In genomic region chr10:70376436-70377378, GRCh38 we compare ENCODE assay signal across 14 cellular contexts. TPM values are rescaled to one million over a fixed set of nuclear protein-coding genes. Genes with fewer than 3 reads are reported as not detected.
DNase-seq lines count a peak whose midpoint lies in the region; ATAC-seq and TF ChIP-seq lines count a peak whose summit lies in the region.
"Had no signal": no experiment of that assay in that cellular context is flagged by ENCODE, and none has a peak within 500 bp of the region (broad histone marks: within the 10 kb centered on the region; RNA-seq: fewer than 3 reads in every experiment).

No MANE protein-coding gene starts in this region.

- H3K4me1 ChIP-seq in HEK293 (ENCODE audit: control insufficient read depth, insufficient read depth, low read length) (peaks cover 3% of the 10 kb centered on the region; the same call in 1 of the 2 replicates), SJSA1 (replicated peaks) (peaks cover 53% of the 10 kb centered on the region)

- peaks cover 7% of the 10 kb centered on the region for H3K9me3 Mint-ChIP-seq in type B pancreatic cell
- H3K9me3 Mint-ChIP-seq: nephron had no signal

- peak overlapping the region; percentile 78 for H3K27ac Mint-ChIP-seq in type B pancreatic cell
- H3K27ac Mint-ChIP-seq: activated CD4-positive, alpha-beta T cell treated with anti-CD3 and anti-CD28 coated beads for 36 hours; activated naive CD8-positive, alpha-beta T cell treated with anti-CD3 and anti-CD28 coated beads for 36 hours; nephron; stimulated activated naive CD8-positive, alpha-beta T cell treated with anti-CD3 and anti-CD28 coated beads, Interleukin-15, Interleukin-2, amounts not matched to agents 100 ng/mL and 50 ng/mL, for 24 hours; T-helper 17 cell had no signal

- TF ChIP-seq CTCF in HEK293 (tag by site-specific recombination; IDR thresholded peaks at IDR 0.05), result no peak
- no peak for TF ChIP-seq CTCF in type B pancreatic cell (conservative IDR thresholded peaks at IDR 0.05)

- no peaks in the 10 kb centered on the region for H3K27me3 ChIP-seq in SJSA1 (replicated peaks)

- H3K4me3 ChIP-seq in HEK293 (ENCODE audit: low read depth, low read length) (no peak overlapping the region), SJSA1 (peak overlapping the region; percentile 28)

- POLR2A ChIA-PET in HEK293 (lab: Yijun Ruan, JAX), result interaction anchor here (1.0 kb wide), 1 partner anchor 144 kb away, joined by 3 read pairs; no protein-coding TSS in a partner anchor

- no peaks in the 10 kb centered on the region for H3K36me3 ChIP-seq in HEK293 (ENCODE audit: control insufficient read depth in 2 of 2, insufficient read depth in 1 of 2, low read length in 2 of 2)
- H3K36me3 ChIP-seq in SJSA1, result peaks cover 19% of the 10 kb centered on the region; the same call in 1 of the 2 replicates

- peak; percentile 95 to 96 for DNase-seq in SJSA1 (ENCODE audit: low read depth in 1 of 2, low spot score in 2 of 2)
- DNase-seq in type B pancreatic cell (ENCODE audit: extremely low spot score, unreplicated experiment), result no peak
- DNase-seq in KG1 (lab: John Stamatoyannopoulos, UW), result no peak
- no peak for DNase-seq in NCI-H1092 treated with DMSO at 0.1 percent for 48 hours (lab: John Stamatoyannopoulos, UW)
- DNase-seq: activated CD4-positive, alpha-beta T cell treated with anti-CD3 and anti-CD28 coated beads for 36 hours; activated naive CD8-positive, alpha-beta T cell treated with anti-CD3 and anti-CD28 coated beads for 36 hours; hippocampal formation; NCI-H446 treated with DMSO at 0.1 percent for 48 hours; T-helper 17 cell had no signal

- peaks cover 15% of the 10 kb centered on the region for H3K27me3 Mint-ChIP-seq in type B pancreatic cell
- H3K27me3 Mint-ChIP-seq: activated CD4-positive, alpha-beta T cell treated with anti-CD3 and anti-CD28 coated beads for 36 hours; T-helper 17 cell had no signal

- ATAC-seq in esophagus mucosa (peak; percentile 90), GM21390 (IDR thresholded peaks at IDR 0.05; ENCODE audit: unreplicated experiment) (no peak)
- ATAC-seq: activated CD4-positive, alpha-beta T cell treated with anti-CD3 and anti-CD28 coated beads for 36 hours; T-helper 17 cell had no signal

- peaks cover 13% of the 10 kb centered on the region for H3K4me1 Mint-ChIP-seq in type B pancreatic cell (ENCODE audit: unreplicated experiment)

- no peak overlapping the region for H3K4me3 Mint-ChIP-seq in type B pancreatic cell
- H3K4me3 Mint-ChIP-seq: activated CD4-positive, alpha-beta T cell treated with anti-CD3 and anti-CD28 coated beads for 36 hours; activated naive CD8-positive, alpha-beta T cell treated with anti-CD3 and anti-CD28 coated beads for 36 hours; stimulated activated naive CD8-positive, alpha-beta T cell treated with anti-CD3 and anti-CD28 coated beads, Interleukin-15, Interleukin-2, amounts not matched to agents 100 ng/mL and 50 ng/mL, for 24 hours; T-helper 17 cell had no signal

- CTCF ChIA-PET in HEK293 (lab: Yijun Ruan, JAX), result interaction anchor here (0.6 to 3.3 kb wide), 5 partner anchors 11 to 1028 kb away, joined by 4 to 22 read pairs (median 9); no protein-coding TSS in a partner anchor

- no peaks in the 10 kb centered on the region for H3K9me3 ChIP-seq in HEK293 (ENCODE audit: control insufficient read depth, insufficient read depth, low read depth, low read length)
- no peaks in the 10 kb centered on the region for H3K9me3 ChIP-seq in SJSA1 (replicated peaks)

- H3K36me3 Mint-ChIP-seq in type B pancreatic cell, result peaks cover 7% of the 10 kb centered on the region

- H3K27ac ChIP-seq in HEK293 (ENCODE audit: extremely low read depth, low read depth, low read length), result no peak overlapping the region
- peak overlapping the region; percentile 96 for H3K27ac ChIP-seq in SJSA1

TF ChIP-seq in HEK293, 187 proteins besides CTCF, POLR2A, EP300 and RAD21:
- TF ChIP-seq ZSCAN18 (tag by site-specific recombination; IDR thresholded peaks at IDR 0.05) (no peak), SCRT2 (tag by site-specific recombination; IDR thresholded peaks at IDR 0.05) (peak; percentile 60; the same call in 1 of the 2 replicates), ZNF623 (tag by site-specific recombination; IDR thresholded peaks at IDR 0.05) (peak; percentile 26; the same call in 1 of the 2 replicates)

RNA-seq across cellular contexts. Expression of gene LRRC20, which starts 5.7 kb away (rescaled TPM):
- 17.5 and 30.7 TPM in 2 replicates for total RNA-seq in SJSA1 (2014; rRNA removed; shearing (Covaris generic))
- total RNA-seq in esophagus mucosa (7.5 TPM), type B pancreatic cell (ENCODE audit: low replicate concordance) (6.1 and 17.6 TPM in 2 replicates)

RNA-seq across cellular contexts. Expression of gene EIF4EBP2, which starts 27.2 kb away (rescaled TPM):
- 30.3 and 42.4 TPM in 2 replicates for total RNA-seq in SJSA1 (2014; rRNA removed; shearing (Covaris generic))
- 33.0 TPM for total RNA-seq in esophagus mucosa
- total RNA-seq in type B pancreatic cell (ENCODE audit: low replicate concordance), result 80.4 and 100 TPM in 2 replicates

Comparison
In these comparisons a context has a peak if more than half of its experiments do, and no peak if none do; other contexts are left out.
1. DNase-seq: peak in SJSA1 (2 of 2); none in type B pancreatic cell (single experiment), KG1 (single experiment) and NCI-H1092 treated with DMSO at 0.1 percent for 48 hours (single experiment).